ENCODE assay signal across 8 cellular contexts in genomic region chr10:100148353-100149211, GRCh38. TPM values are rescaled to one million over a fixed set of nuclear protein-coding genes. Genes with fewer than 3 reads are reported as not detected.
DNase-seq lines count a peak whose midpoint lies in the region; ATAC-seq, FAIRE-seq and TF ChIP-seq lines count a peak whose summit lies in the region.

No MANE protein-coding gene starts in this region.

- ATAC-seq in GM21717 (IDR thresholded peaks at IDR 0.05; ENCODE audit: unreplicated experiment), result peak; percentile 54
- no peak for ATAC-seq in pancreas

- H3K4me3 Mint-ChIP-seq in Calu3 (ENCODE audit: low read depth, unreplicated experiment), result no peak overlapping the region

- H3K9me3 ChIP-seq in pancreas, result no peaks in the 10 kb centered on the region

- H3K4me1 ChIP-seq in pancreas, result no peaks in the 10 kb centered on the region

- H3K27me3 ChIP-seq in pancreas, result no peaks in the 10 kb centered on the region

- H3K4me1 Mint-ChIP-seq in Calu3 (ENCODE audit: low read depth, unreplicated experiment), result no peaks in the 10 kb centered on the region

- intact Hi-C loops in pancreas (cut with DNase I) (no loop called here), Calu3 (cut with micrococcal nuclease; ENCODE audit: unreplicated experiment) (no loop called here)

- no peak overlapping the region for H3K27ac Mint-ChIP-seq in Calu3 (ENCODE audit: unreplicated experiment)

- H3K27me3 Mint-ChIP-seq in Calu3 (ENCODE audit: unreplicated experiment), result no peaks in the 10 kb centered on the region

- no peaks in the 10 kb centered on the region for H3K36me3 Mint-ChIP-seq in Calu3 (ENCODE audit: insufficient read depth, unreplicated experiment)

- 82 to 88% methylated on average over 8 of the region's 8 CpGs for WGBS in pancreas, 2 donors

- BruUV-seq in Calu3 (replicated peaks; lab: Mats Ljungman, UMichigan), result no TSS peak

- H3K36me3 ChIP-seq in pancreas, result peaks cover 0 to 27% (median 14%) of the 10 kb centered on the region in 3 donors

- CTCF ChIA-PET in Calu3 (lab: Charles Lee), result no interaction called here

- H3K9me3 Mint-ChIP-seq in Calu3 (ENCODE audit: low read depth, unreplicated experiment), result no peaks in the 10 kb centered on the region

- no peak overlapping the region for H3K27ac ChIP-seq in pancreas

- TF ChIP-seq CTCF in D721Med (IDR thresholded peaks at IDR 0.05; ENCODE audit: insufficient read depth, missing control alignments) (no peak), epithelial cell of esophagus (IDR thresholded peaks at IDR 0.05; ENCODE audit: insufficient read depth, low read depth, low read length, missing control alignments) (no peak), pancreas (IDR thresholded peaks at IDR 0.05) (no peak), Calu3 (IDR thresholded peaks at IDR 0.05; ENCODE audit: unreplicated experiment) (no peak)

- no peak for DNase-seq in D721Med (ENCODE audit: insufficient read length, low spot score)
- peak; percentile 29 for DNase-seq in NCI-H2171 treated with DMSO at 0.1 percent for 48 hours (lab: John Stamatoyannopoulos, UW)
- DNase-seq in epithelial cell of esophagus (ENCODE audit: low read depth), result peak; percentile 99
- peak; percentile 7 for DNase-seq in stimulated activated CD8-positive, alpha-beta memory T cell treated with anti-CD3 and anti-CD28 coated beads, Interleukin-7, amount 100 ng/mL, for 24 hours (ENCODE audit: low read depth)
- no peak for DNase-seq in pancreas
- DNase-seq in Calu3, result no peak
- DNase-seq in OCI-M1 (lab: John Stamatoyannopoulos, UW), result no peak

- FAIRE-seq in D721Med (lab: Jason Lieb, UNC) (peak; percentile 80), pancreas (lab: Jason Lieb, UNC) (no peak)

- no peak overlapping the region for H3K4me3 ChIP-seq in epithelial cell of esophagus (ENCODE audit: low read length)
- H3K4me3 ChIP-seq in pancreas, result no peak overlapping the region

RNA-seq across cellular contexts. Expression of gene ERLIN1, which starts 37.2 kb away (rescaled TPM):
- total RNA-seq in pancreas (10 to 100 TPM in 4 of 6 donors, 1 to 10 TPM in 2; 8.5 to 13.2 (median 11.6) TPM), Calu3 (2022) (32.2 and 33.7 TPM in 2 replicates)
- 1 to 10 TPM; 2.9 to 7.5 TPM for polyA plus RNA-seq in pancreas

Comparison
In these comparisons a context has a peak if more than half of its experiments do, and no peak if none do; other contexts are left out.
1. DNase-seq: peak in NCI-H2171 treated with DMSO at 0.1 percent for 48 hours (single experiment), epithelial cell of esophagus (single experiment) and stimulated activated CD8-positive, alpha-beta memory T cell treated with anti-CD3 and anti-CD28 coated beads, Interleukin-7, amount 100 ng/mL, for 24 hours (single experiment); none in D721Med (single experiment), pancreas (0 of 6), Calu3 (single experiment) and OCI-M1 (single experiment).